In the genomic region with DNA sequence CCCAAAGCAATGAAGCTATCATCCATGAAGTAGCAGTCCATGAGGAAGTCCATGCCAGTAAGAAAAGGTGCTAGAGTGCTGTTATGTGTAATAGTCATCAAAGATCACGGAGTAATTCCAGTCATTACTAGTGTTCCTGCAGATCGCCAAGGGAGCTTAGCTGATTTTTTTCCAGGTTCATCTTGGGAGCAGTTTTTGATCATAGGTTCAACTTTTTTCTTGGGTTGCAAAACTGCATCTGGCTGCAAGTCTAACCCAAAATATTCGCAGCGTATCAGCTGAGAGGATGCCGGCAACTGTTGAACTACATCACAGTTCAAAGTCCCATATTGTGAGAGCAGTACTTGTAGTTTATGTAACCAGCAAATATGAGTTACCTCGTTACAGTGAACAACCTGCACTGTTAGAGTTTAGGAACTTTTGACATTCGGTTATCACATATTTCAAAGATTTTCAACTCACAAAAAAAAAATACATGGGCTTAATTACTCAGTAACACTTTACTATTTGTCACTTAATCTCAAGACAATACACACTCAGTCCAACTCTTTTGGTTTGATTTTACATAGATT, we compare ENCODE assay signal across 17 cellular contexts. TPM values are rescaled to one million over a fixed set of nuclear protein-coding genes. Genes with fewer than 3 reads are reported as not detected.
DNase-seq lines count a peak whose midpoint lies in the region; ATAC-seq, FAIRE-seq and TF ChIP-seq lines count a peak whose summit lies in the region.
"Had no signal": no experiment of that assay in that cellular context is flagged by ENCODE, and none has a peak within 500 bp of the region (broad histone marks: within the 10 kb centered on the region; RNA-seq: fewer than 3 reads in every experiment).

No MANE protein-coding gene starts in this region.

- no peak overlapping the region for H3K27ac ChIP-seq in endothelial cell of umbilical vein (ENCODE audit: insufficient read depth, low read depth, low read length)
- H3K27ac ChIP-seq in naive thymus-derived CD4-positive, alpha-beta T cell (ENCODE audit: low read depth, low read length), result no peak overlapping the region
- H3K27ac ChIP-seq: KMS-11, PC-9 had no signal

- intact Hi-C loops in endothelial cell of umbilical vein (cut with micrococcal nuclease), result no loop called here
- intact Hi-C loops in naive thymus-derived CD4-positive, alpha-beta T cell (cut with micrococcal nuclease), result no loop called here

- H3K27me3 Mint-ChIP-seq in activated T-cell treated with anti-CD3 and anti-CD28 coated beads, Interleukin-2, amount 50 U/mL, for 24 hours, result no peaks in the 10 kb centered on the region
- no peaks in the 10 kb centered on the region for H3K27me3 Mint-ChIP-seq in activated T-cell treated with anti-CD3 and anti-CD28 coated beads, Interleukin-2, amount 50 U/mL, for 72 hours (ENCODE audit: low read depth)
- no peaks in the 10 kb centered on the region for H3K27me3 Mint-ChIP-seq in naive thymus-derived CD4-positive, alpha-beta T cell

- peaks cover 4% of the 10 kb centered on the region for H3K4me1 ChIP-seq in endothelial cell of umbilical vein (ENCODE audit: control insufficient read depth, extremely low read depth, insufficient read depth, low read length)
- no peaks in the 10 kb centered on the region for H3K4me1 ChIP-seq in naive thymus-derived CD4-positive, alpha-beta T cell (ENCODE audit: control insufficient read depth in 2 of 2, insufficient read depth in 2 of 2, low read length in 2 of 2)

- no TSS peak for BruUV-seq in endothelial cell of umbilical vein (replicated peaks; lab: Mats Ljungman, UMichigan)

- no peaks in the 10 kb centered on the region for H3K9me1 ChIP-seq in endothelial cell of umbilical vein (replicated peaks; ENCODE audit: control insufficient read depth, extremely low read depth, insufficient read depth, low read length)

- no peaks in the 10 kb centered on the region for H3K9me3 Mint-ChIP-seq in activated T-cell treated with anti-CD3 and anti-CD28 coated beads, Interleukin-2, amount 50 U/mL, for 24 hours
- no peaks in the 10 kb centered on the region for H3K9me3 Mint-ChIP-seq in activated T-cell treated with anti-CD3 and anti-CD28 coated beads, Interleukin-2, amount 50 U/mL, for 72 hours
- H3K9me3 Mint-ChIP-seq in naive thymus-derived CD4-positive, alpha-beta T cell, result no peaks in the 10 kb centered on the region
- H3K9me3 Mint-ChIP-seq: CD8-positive, alpha-beta T cell had no signal

- H3K4me3 Mint-ChIP-seq in activated T-cell treated with anti-CD3 and anti-CD28 coated beads, Interleukin-2, amount 50 U/mL, for 24 hours, result no peak overlapping the region
- H3K4me3 Mint-ChIP-seq in activated T-cell treated with anti-CD3 and anti-CD28 coated beads, Interleukin-2, amount 50 U/mL, for 72 hours, result no peak overlapping the region
- no peak overlapping the region for H3K4me3 Mint-ChIP-seq in naive thymus-derived CD4-positive, alpha-beta T cell
- H3K4me3 Mint-ChIP-seq: CD8-positive, alpha-beta T cell had no signal

- no peak overlapping the region for H3K9ac ChIP-seq in endothelial cell of umbilical vein (replicated peaks; ENCODE audit: extremely low read depth, insufficient read depth, low read length)
- H3K9ac ChIP-seq: KMS-11 had no signal

- H2AFZ ChIP-seq in endothelial cell of umbilical vein (ENCODE audit: low read depth, low read length), result no peak overlapping the region
- H2AFZ ChIP-seq: PC-9 had no signal

- no peaks in the 10 kb centered on the region for H3K9me3 ChIP-seq in endothelial cell of umbilical vein (replicated peaks; ENCODE audit: control insufficient read depth, insufficient read depth, low read length)
- H3K9me3 ChIP-seq in naive thymus-derived CD4-positive, alpha-beta T cell (ENCODE audit: control insufficient read depth in 2 of 3, low read length in 3 of 3), result no peaks in the 10 kb centered on the region

- dilution Hi-C loops in endothelial cell of umbilical vein (cut with MboI; ENCODE audit: extremely low pct_ligation_motif_present, low sequenced_read_pairs), result no loop called here

- no peak overlapping the region for H3K4me2 ChIP-seq in endothelial cell of umbilical vein (ENCODE audit: insufficient read depth, low read length)
- H3K4me2 ChIP-seq: KMS-11, PC-9 had no signal

- no peak for DNase-seq in activated T-cell treated with anti-CD3 and anti-CD28 coated beads, Interleukin-2, amount 50 U/mL, for 24 hours
- DNase-seq in activated T-cell treated with anti-CD3 and anti-CD28 coated beads, Interleukin-2, amount 50 U/mL, for 72 hours, result no peak
- peak; percentile 18 for DNase-seq in HuH-7 (ENCODE audit: low spot score)
- no peak for DNase-seq in endothelial cell of umbilical vein (ENCODE audit: low read depth, low spot score)
- DNase-seq in naive thymus-derived CD4-positive, alpha-beta T cell, result no peak
- no peak for DNase-seq in GM19238 (ENCODE audit: insufficient read length, low spot score)
- DNase-seq in glomerular visceral epithelial cell (ENCODE audit: extremely low spot score), result no peak
- DNase-seq: CD8-positive, alpha-beta T cell; DMS79 treated with DMSO at 0.1 percent for 48 hours; NCI-H1048; NCI-H1436 treated with DMSO at 0.1 percent for 48 hours; NCI-H2029 treated with DMSO at 0.1 percent for 48 hours; NCI-H510A; PC-9 had no signal

- H4K20me1 ChIP-seq in endothelial cell of umbilical vein (replicated peaks; ENCODE audit: control insufficient read depth, extremely low read depth, insufficient read depth, low read length), result no peaks in the 10 kb centered on the region

- H3K4me3 ChIP-seq in endothelial cell of umbilical vein (replicated peaks in 1 of 3; ENCODE audit: insufficient read depth in 1 of 3, low read depth in 1 of 3, low read length in 3 of 3), result no peak overlapping the region
- no peak overlapping the region for H3K4me3 ChIP-seq in naive thymus-derived CD4-positive, alpha-beta T cell (ENCODE audit: low read length)
- H3K4me3 ChIP-seq: PC-9 had no signal

- peaks cover 3 to 24% of the 10 kb centered on the region in 2 experiments for H3K36me3 ChIP-seq in endothelial cell of umbilical vein (ENCODE audit: control insufficient read depth in 2 of 2, extremely low read depth in 1 of 2, insufficient read depth in 2 of 2, low read length in 2 of 2)
- H3K36me3 ChIP-seq in naive thymus-derived CD4-positive, alpha-beta T cell (ENCODE audit: control insufficient read depth in 2 of 3, insufficient read depth in 3 of 3, low read length in 3 of 3), result peaks cover 8 to 46% (median 10%) of the 10 kb centered on the region in 3 experiments

- peaks cover 76% of the 10 kb centered on the region for H3K36me3 Mint-ChIP-seq in activated T-cell treated with anti-CD3 and anti-CD28 coated beads, Interleukin-2, amount 50 U/mL, for 24 hours (ENCODE audit: low read depth)
- H3K36me3 Mint-ChIP-seq in activated T-cell treated with anti-CD3 and anti-CD28 coated beads, Interleukin-2, amount 50 U/mL, for 72 hours (ENCODE audit: insufficient read depth in 2 of 2), result peaks cover 2 to 12% of the 10 kb centered on the region in 2 donors
- H3K36me3 Mint-ChIP-seq in naive thymus-derived CD4-positive, alpha-beta T cell, result peaks cover 0 to 11% (median 4%) of the 10 kb centered on the region in 5 donors

- H3K27ac Mint-ChIP-seq in activated T-cell treated with anti-CD3 and anti-CD28 coated beads, Interleukin-2, amount 50 U/mL, for 24 hours, result peak overlapping the region; percentile 5
- H3K27ac Mint-ChIP-seq in activated T-cell treated with anti-CD3 and anti-CD28 coated beads, Interleukin-2, amount 50 U/mL, for 72 hours, result no peak overlapping the region
- peak overlapping the region in 7 of 9 donors; percentile 1 to 56 (median 24) for H3K27ac Mint-ChIP-seq in naive thymus-derived CD4-positive, alpha-beta T cell

- CTCF ChIA-PET in endothelial cell of umbilical vein (lab: Charles Lee), result interaction anchor here (1.4 to 1.5 kb wide), 2 partner anchors 18 to 198 kb away, joined by 3 to 5 read pairs; no protein-coding TSS in a partner anchor
- CTCF ChIA-PET in naive thymus-derived CD4-positive, alpha-beta T cell (lab: Charles Lee), result no interaction called here

- TF ChIP-seq CTCF in endothelial cell of umbilical vein (IDR thresholded peaks at IDR 0.05; ENCODE audit: extremely low read depth in 1 of 2, insufficient read depth in 1 of 2, low read depth in 1 of 2, low read length in 2 of 2), result no peak

- ATAC-seq in activated T-cell treated with anti-CD3 and anti-CD28 coated beads, Interleukin-2, amount 50 U/mL, for 72 hours (replicated peaks in 1 of 2), result no peak
- ATAC-seq in naive thymus-derived CD4-positive, alpha-beta T cell, result no peak
- ATAC-seq in HG03469 (IDR thresholded peaks at IDR 0.05; ENCODE audit: unreplicated experiment), result no peak
- ATAC-seq: CD8-positive, alpha-beta T cell; HCT116 had no signal

- POLR2A ChIA-PET in endothelial cell of umbilical vein (lab: Charles Lee), result no interaction called here
- POLR2A ChIA-PET in naive thymus-derived CD4-positive, alpha-beta T cell (lab: Charles Lee), result interaction anchor here (0.7 kb wide), 1 partner anchor 14 kb away, joined by 3 read pairs; no protein-coding TSS in a partner anchor

- H3K4me1 Mint-ChIP-seq in activated T-cell treated with anti-CD3 and anti-CD28 coated beads, Interleukin-2, amount 50 U/mL, for 24 hours (ENCODE audit: low read depth), result peaks cover 22% of the 10 kb centered on the region
- peaks cover 12% of the 10 kb centered on the region for H3K4me1 Mint-ChIP-seq in activated T-cell treated with anti-CD3 and anti-CD28 coated beads, Interleukin-2, amount 50 U/mL, for 72 hours (ENCODE audit: low read depth)
- peaks cover 4 to 18% (median 12%) of the 10 kb centered on the region in 7 donors for H3K4me1 Mint-ChIP-seq in naive thymus-derived CD4-positive, alpha-beta T cell

- no peak for FAIRE-seq in endothelial cell of umbilical vein (lab: Jason Lieb, UNC)

- no peaks in the 10 kb centered on the region for H3K79me2 ChIP-seq in endothelial cell of umbilical vein (ENCODE audit: control insufficient read depth, insufficient read depth, low read length)

- H3K27me3 ChIP-seq in endothelial cell of umbilical vein (ENCODE audit: control insufficient read depth in 2 of 2, insufficient read depth in 2 of 2, low read length in 2 of 2), result no peaks in the 10 kb centered on the region
- H3K27me3 ChIP-seq in naive thymus-derived CD4-positive, alpha-beta T cell (ENCODE audit: control insufficient read depth in 2 of 2, insufficient read depth in 2 of 2, low read length in 2 of 2), result no peaks in the 10 kb centered on the region

- peak; percentile 11 for TF ChIP-seq POLR2A in endothelial cell of umbilical vein (IDR thresholded peaks at IDR 0.05; ENCODE audit: low read depth, low read length)

RNA-seq across cellular contexts. Expression of a gene that starts 18.4 kb away (rescaled TPM):
- 100 to 1,000 TPM; 267 to 360 TPM for total RNA-seq in activated T-cell treated with anti-CD3 and anti-CD28 coated beads, Interleukin-2, amount 50 U/mL, for 72 hours
- 127 and 132 TPM in 2 replicates for total RNA-seq in endothelial cell of umbilical vein
- polyA plus RNA-seq in endothelial cell of umbilical vein, result 9.5 and 17.0 TPM in 2 replicates
- 57.8 and 62.5 TPM in 2 replicates for polyA plus RNA-seq in endothelial cell of umbilical vein (2011; cell fraction: cytosol; rRNA removed)
- polyA plus RNA-seq in endothelial cell of umbilical vein (2011; cell fraction: nucleus; rRNA removed), result 14.7 and 25.6 TPM in 2 replicates
- polyA plus RNA-seq in endothelial cell of umbilical vein (2012), result 142 and 195 TPM in 2 replicates
- 17.8 and 17.9 TPM in 2 replicates for polyA minus RNA-seq in endothelial cell of umbilical vein
- 103 TPM for polyA minus RNA-seq in endothelial cell of umbilical vein (2011; cell fraction: cytosol; rRNA and poly(A)+ RNA removed)
- polyA minus RNA-seq in endothelial cell of umbilical vein (2011; cell fraction: nucleus; rRNA and poly(A)+ RNA removed), result 11.8 and 13.4 TPM in 2 replicates
- total RNA-seq in naive thymus-derived CD4-positive, alpha-beta T cell, result 100 to 1,000 TPM; 141 to 255 (median 219) TPM
- 100 to 1,000 TPM; 281 to 312 TPM for polyA plus RNA-seq in naive thymus-derived CD4-positive, alpha-beta T cell

RNA-seq across cellular contexts. Expression of a gene that starts 46.0 kb away (rescaled TPM):
- 100 to 1,000 TPM; 174 to 183 TPM for total RNA-seq in activated T-cell treated with anti-CD3 and anti-CD28 coated beads, Interleukin-2, amount 50 U/mL, for 72 hours
- 137 and 152 TPM in 2 replicates for total RNA-seq in endothelial cell of umbilical vein
- 31.2 and 40.3 TPM in 2 replicates for polyA plus RNA-seq in endothelial cell of umbilical vein
- polyA plus RNA-seq in endothelial cell of umbilical vein (2011; cell fraction: cytosol; rRNA removed), result 64.6 and 71.3 TPM in 2 replicates
- polyA plus RNA-seq in endothelial cell of umbilical vein (2011; cell fraction: nucleus; rRNA removed), result 59.3 and 75.3 TPM in 2 replicates
- 133 and 183 TPM in 2 replicates for polyA plus RNA-seq in endothelial cell of umbilical vein (2012)
- 42.4 and 69.4 TPM in 2 replicates for polyA minus RNA-seq in endothelial cell of umbilical vein
- polyA minus RNA-seq in endothelial cell of umbilical vein (2011; cell fraction: cytosol; rRNA and poly(A)+ RNA removed), result 83.5 TPM
- polyA minus RNA-seq in endothelial cell of umbilical vein (2011; cell fraction: nucleus; rRNA and poly(A)+ RNA removed), result 28.5 and 45.5 TPM in 2 replicates
- 100 to 1,000 TPM in 3 of 5 experiments, 10 to 100 TPM in 2; 92.8 to 148 (median 101) TPM for total RNA-seq in naive thymus-derived CD4-positive, alpha-beta T cell
- 10 to 100 TPM; 71.0 to 92.7 TPM for polyA plus RNA-seq in naive thymus-derived CD4-positive, alpha-beta T cell
